ENCODE assay signal across 12 cellular contexts in genomic region chr3:28700728-28701127, GRCh38.
"Had no signal": no experiment of that assay in that cellular context is flagged by ENCODE, and none has a peak within 500 bp of the region (broad histone marks: within the 10 kb centered on the region; RNA-seq: fewer than 3 reads in every experiment).

No MANE protein-coding gene starts in this region.

- H3K4me3 ChIP-seq: gastroesophageal sphincter, heart left ventricle, left lung, spleen, upper lobe of right lung had no signal

- DNase-seq: activated CD4-positive, alpha-beta memory T cell treated with anti-CD3 and anti-CD28 coated beads for 36 hours; activated CD8-positive, alpha-beta memory T cell treated with anti-CD3 and anti-CD28 coated beads, Interleukin-2, amount 10 ng/mL, durations not matched to agents 7 days and 5 days; effector CD8-positive, alpha-beta T cell; heart left ventricle; left lung; retina; spleen; stimulated activated CD4-positive, alpha-beta T cell treated with anti-CD3 and anti-CD28 coated beads, Interleukin-4, amount 100 ng/mL, for 4 hours; stimulated activated naive B cell treated with anti-CD40 and anti-IgM and Interleukin-4, amounts not matched to agents 10 μg/mL and 1 μg/mL and 100 μg/mL, for 72 hours; upper lobe of right lung had no signal

- H3K36me3 ChIP-seq: gastroesophageal sphincter, heart left ventricle, left lung, spleen, upper lobe of right lung had no signal

- ATAC-seq: activated CD8-positive, alpha-beta memory T cell treated with anti-CD3 and anti-CD28 coated beads, Interleukin-2, amount 10 ng/mL, durations not matched to agents 7 days and 5 days; esophagus mucosa; gastroesophageal sphincter; heart left ventricle; left lung; stimulated activated naive B cell treated with anti-CD40 and anti-IgM and Interleukin-4, amounts not matched to agents 10 μg/mL and 1 μg/mL and 100 μg/mL, for 72 hours; upper lobe of right lung had no signal

- H3K27me3 ChIP-seq: gastroesophageal sphincter, heart left ventricle, left lung, spleen, upper lobe of right lung had no signal
